8 cellular contexts compared by ENCODE assay signal in the genomic region with DNA sequence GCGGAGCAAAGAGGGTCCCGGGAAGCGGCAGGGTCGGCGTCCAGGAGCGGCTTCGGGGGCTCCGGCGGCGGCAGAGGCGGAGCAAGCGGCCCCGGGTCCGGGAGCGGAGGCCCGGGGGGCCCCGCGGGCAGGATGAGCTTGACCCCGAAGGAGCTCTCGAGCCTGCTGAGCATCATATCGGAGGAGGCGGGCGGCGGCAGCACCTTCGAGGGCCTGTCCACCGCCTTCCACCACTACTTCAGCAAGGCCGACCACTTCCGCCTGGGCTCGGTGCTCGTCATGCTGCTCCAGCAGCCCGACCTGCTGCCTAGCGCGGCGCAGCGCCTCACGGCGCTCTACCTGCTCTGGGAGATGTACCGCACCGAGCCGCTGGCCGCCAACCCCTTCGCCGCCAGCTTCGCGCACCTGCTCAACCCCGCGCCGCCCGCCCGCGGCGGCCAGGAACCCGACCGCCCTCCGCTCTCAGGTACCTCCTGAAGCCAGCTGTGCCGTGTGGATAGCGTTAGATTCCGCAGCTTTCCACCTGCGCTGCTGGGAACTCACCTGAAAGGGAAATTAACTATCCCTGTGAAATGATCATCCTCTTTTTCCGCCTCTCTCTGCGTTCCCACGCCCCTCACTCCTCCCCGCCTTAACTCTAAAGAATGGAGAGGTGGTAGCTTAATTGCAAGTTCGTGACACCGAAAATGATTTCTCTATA. TPM values are rescaled to one million over a fixed set of nuclear protein-coding genes. Genes with fewer than 3 reads are reported as not detected.
DNase-seq lines count a peak whose midpoint lies in the region; ATAC-seq and TF ChIP-seq lines count a peak whose summit lies in the region.

No MANE protein-coding gene starts in this region.

- peak; percentile 31 for DNase-seq in AG09309 (ENCODE audit: low read depth)
- peak; percentile 24 for DNase-seq in NK-92 (lab: John Stamatoyannopoulos, UW; ENCODE audit: unreplicated experiment)
- DNase-seq in activated T-cell treated with anti-CD3 and anti-CD28 coated beads for 4 hours = peak; percentile 50
- peak; percentile 63 for DNase-seq in fibroblast of gingiva (ENCODE audit: low read depth)
- DNase-seq in stimulated activated naive CD8-positive, alpha-beta T cell treated with anti-CD3 and anti-CD28 coated beads, Interleukin-15, amount 100 ng/mL, for 72 hours = peak; percentile 15 to 83

- peak overlapping the region; percentile 96 to 97 for H3K4me3 Mint-ChIP-seq in stimulated activated naive CD8-positive, alpha-beta T cell treated with anti-CD3 and anti-CD28 coated beads, Interleukin-15, amount 100 ng/mL, for 72 hours

- H3K4me3 ChIP-seq in AG09309 (ENCODE audit: control insufficient read depth, low read depth, low read length) = peak overlapping the region; percentile 80
- peak overlapping the region; percentile 78 for H3K4me3 ChIP-seq in neural cell (ENCODE audit: low read length)

- TF ChIP-seq EP300 in neural cell (conservative IDR thresholded peaks at IDR 0.05; ENCODE audit: poor library complexity, severe bottlenecking) = no peak

- peak overlapping the region; percentile 56 for H3K4me2 ChIP-seq in neural cell (ENCODE audit: low read length)

- H3K36me3 ChIP-seq in neural cell (ENCODE audit: insufficient read depth, low read length) = no peaks in the 10 kb centered on the region

- no peaks in the 10 kb centered on the region for H3K9me2 ChIP-seq in neural cell (ENCODE audit: insufficient read depth, low read length)

- peaks cover 2% of the 10 kb centered on the region for H4K20me1 ChIP-seq in neural cell (ENCODE audit: insufficient read depth)

- peaks cover 47% of the 10 kb centered on the region for H3K4me1 Mint-ChIP-seq in stimulated activated naive CD8-positive, alpha-beta T cell treated with anti-CD3 and anti-CD28 coated beads, Interleukin-15, amount 100 ng/mL, for 72 hours

- peak overlapping the region; percentile 96 to 98 for H3K27ac Mint-ChIP-seq in stimulated activated naive CD8-positive, alpha-beta T cell treated with anti-CD3 and anti-CD28 coated beads, Interleukin-15, amount 100 ng/mL, for 72 hours

- no peak overlapping the region for H2AFZ ChIP-seq in neural cell (ENCODE audit: low read depth, low read length)

- ATAC-seq in GM18867 (IDR thresholded peaks at IDR 0.05; ENCODE audit: unreplicated experiment) (peak; percentile 64), HG03103 (IDR thresholded peaks at IDR 0.05; ENCODE audit: low read depth, unreplicated experiment) (peak; percentile 47)
- peak; percentile 86 for ATAC-seq in stimulated activated naive CD8-positive, alpha-beta T cell treated with anti-CD3 and anti-CD28 coated beads, Interleukin-15, amount 100 ng/mL, for 72 hours

- no peaks in the 10 kb centered on the region for H3K27me3 ChIP-seq in neural cell (ENCODE audit: insufficient read depth, low read depth, low read length)

- TF ChIP-seq CTCF in AG09309 (IDR thresholded peaks at IDR 0.05; ENCODE audit: control insufficient read depth, insufficient read depth, low read depth, low read length, missing control alignments) (no peak), neural cell (IDR thresholded peaks at IDR 0.05; ENCODE audit: poor library complexity, severe bottlenecking) (no peak)

- no peaks in the 10 kb centered on the region for H3K27me3 Mint-ChIP-seq in stimulated activated naive CD8-positive, alpha-beta T cell treated with anti-CD3 and anti-CD28 coated beads, Interleukin-15, amount 100 ng/mL, for 72 hours

- H3K27ac ChIP-seq in neural cell (ENCODE audit: low read length) = peak overlapping the region; percentile 73

- no peaks in the 10 kb centered on the region for H3K9me3 ChIP-seq in neural cell (ENCODE audit: low read length)

- peak overlapping the region; percentile 84 for H3K9ac ChIP-seq in neural cell (ENCODE audit: low read length)

- no peaks in the 10 kb centered on the region for H3K9me3 Mint-ChIP-seq in stimulated activated naive CD8-positive, alpha-beta T cell treated with anti-CD3 and anti-CD28 coated beads, Interleukin-15, amount 100 ng/mL, for 72 hours

- H3F3A ChIP-seq in neural cell (ENCODE audit: insufficient read depth, low read length, poor library complexity, severe bottlenecking) = no peaks in the 10 kb centered on the region

- H3K79me2 ChIP-seq in neural cell (replicated peaks; ENCODE audit: insufficient read depth, low read length) = peaks cover 15% of the 10 kb centered on the region

- TF ChIP-seq RAD21 in neural cell (conservative IDR thresholded peaks at IDR 0.05) = peak; percentile 28

TF ChIP-seq in neural cell, 6 proteins besides CTCF, POLR2A, EP300 and RAD21:
- no peak for TF ChIP-seq POLR2AphosphoS5 (IDR thresholded peaks at IDR 0.05)
- TF ChIP-seq MXI1 (conservative IDR thresholded peaks at IDR 0.05; ENCODE audit: poor library complexity, severe bottlenecking) = peak; percentile 82
- TF ChIP-seq, protein P1, sequence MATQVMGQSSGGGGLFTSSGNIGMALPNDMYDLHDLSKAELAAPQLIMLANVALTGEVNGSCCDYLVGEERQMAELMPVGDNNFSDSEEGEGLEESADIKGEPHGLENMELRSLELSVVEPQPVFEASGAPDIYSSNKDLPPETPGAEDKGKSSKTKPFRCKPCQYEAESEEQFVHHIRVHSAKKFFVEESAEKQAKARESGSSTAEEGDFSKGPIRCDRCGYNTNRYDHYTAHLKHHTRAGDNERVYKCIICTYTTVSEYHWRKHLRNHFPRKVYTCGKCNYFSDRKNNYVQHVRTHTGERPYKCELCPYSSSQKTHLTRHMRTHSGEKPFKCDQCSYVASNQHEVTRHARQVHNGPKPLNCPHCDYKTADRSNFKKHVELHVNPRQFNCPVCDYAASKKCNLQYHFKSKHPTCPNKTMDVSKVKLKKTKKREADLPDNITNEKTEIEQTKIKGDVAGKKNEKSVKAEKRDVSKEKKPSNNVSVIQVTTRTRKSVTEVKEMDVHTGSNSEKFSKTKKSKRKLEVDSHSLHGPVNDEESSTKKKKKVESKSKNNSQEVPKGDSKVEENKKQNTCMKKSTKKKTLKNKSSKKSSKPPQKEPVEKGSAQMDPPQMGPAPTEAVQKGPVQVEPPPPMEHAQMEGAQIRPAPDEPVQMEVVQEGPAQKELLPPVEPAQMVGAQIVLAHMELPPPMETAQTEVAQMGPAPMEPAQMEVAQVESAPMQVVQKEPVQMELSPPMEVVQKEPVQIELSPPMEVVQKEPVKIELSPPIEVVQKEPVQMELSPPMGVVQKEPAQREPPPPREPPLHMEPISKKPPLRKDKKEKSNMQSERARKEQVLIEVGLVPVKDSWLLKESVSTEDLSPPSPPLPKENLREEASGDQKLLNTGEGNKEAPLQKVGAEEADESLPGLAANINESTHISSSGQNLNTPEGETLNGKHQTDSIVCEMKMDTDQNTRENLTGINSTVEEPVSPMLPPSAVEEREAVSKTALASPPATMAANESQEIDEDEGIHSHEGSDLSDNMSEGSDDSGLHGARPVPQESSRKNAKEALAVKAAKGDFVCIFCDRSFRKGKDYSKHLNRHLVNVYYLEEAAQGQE (IDR thresholded peaks at IDR 0.05; ENCODE audit: borderline replicate concordance) = no peak
- no peak for TF ChIP-seq TAF1 (IDR thresholded peaks at IDR 0.05; ENCODE audit: low read depth)
- TF ChIP-seq SMC3 (conservative IDR thresholded peaks at IDR 0.05; ENCODE audit: poor library complexity) = no peak
- no peak for TF ChIP-seq EZH2 (IDR thresholded peaks at IDR 0.05; ENCODE audit: borderline replicate concordance, insufficient read depth, low read length, poor library complexity, severe bottlenecking)
TF ChIP-seq in neural cell: peak in this region for 1.

RNA-seq across cellular contexts. Expression of a gene that starts 0.5 kb away (rescaled TPM):
- 34.9 and 35.2 TPM in 2 replicates for polyA plus RNA-seq in neural cell
- 23.6 and 25.9 TPM in 2 replicates for polyA minus RNA-seq in neural cell

RNA-seq across cellular contexts. Expression of a gene that starts 55.3 kb away (rescaled TPM):
- polyA plus RNA-seq in neural cell = 30.6 and 39.7 TPM in 2 replicates
- 41.4 and 53.4 TPM in 2 replicates for polyA minus RNA-seq in neural cell

Comparison
In these comparisons a context has a peak if more than half of its experiments do, and no peak if none do; other contexts are left out.
1. Peak in every context shown above with its lines: DNase-seq, ATAC-seq, H3K4me3 ChIP-seq and H3K27ac ChIP-seq.